19 cellular contexts compared by ENCODE assay signal in genomic region chr7:150845471-150845870, GRCh38. TPM values are rescaled to one million over a fixed set of nuclear protein-coding genes. Genes with fewer than 3 reads are reported as not detected.
A peak's percentile ranks its signal among the peaks of the same experiment; 100 is the strongest.
DNase-seq lines count a peak whose midpoint lies in the region; ATAC-seq, FAIRE-seq and TF ChIP-seq lines count a peak whose summit lies in the region.
"Had no signal": no experiment of that assay in that cellular context is flagged by ENCODE, and none has a peak within 500 bp of the region (broad histone marks: within the 10 kb centered on the region; RNA-seq: fewer than 3 reads in every experiment).

No MANE protein-coding gene starts in this region.

- H3K27me3 ChIP-seq in GM23248 (replicated peaks; ENCODE audit: insufficient read depth) (0 out of 2 replicates have a peak, but pooled peaks cover 2% of the 10 kb centered on the region), hepatocyte (no peaks in the 10 kb centered on the region), psoas muscle (ENCODE audit: insufficient read depth in 3 of 3, low read length in 2 of 3) (no peaks in the 10 kb centered on the region)
- H3K27me3 ChIP-seq: body of pancreas had no signal

- no peak for ATAC-seq in psoas muscle
- no peak for ATAC-seq in stimulated activated memory B cell treated with anti-CD40 and anti-IgM and Interleukin-4, amounts not matched to agents 10 μg/mL and 1 μg/mL and 100 μg/mL, for 72 hours
- ATAC-seq: body of pancreas had no signal

- H3K9me2 ChIP-seq in GM23248 (ENCODE audit: insufficient read depth) (no peaks in the 10 kb centered on the region), hepatocyte (replicated peaks; ENCODE audit: insufficient read depth) (no peaks in the 10 kb centered on the region)

- H3K9ac ChIP-seq in GM23248: no peak overlapping the region

- H3K4me2 ChIP-seq in GM23248 (ENCODE audit: unreplicated experiment): no peak overlapping the region
- H3K4me2 ChIP-seq in hepatocyte: no peak overlapping the region

- peaks cover 14% of the 10 kb centered on the region for H3K27me3 Mint-ChIP-seq in chondrocyte (ENCODE audit: low read depth)
- H3K27me3 Mint-ChIP-seq in stimulated activated memory B cell treated with anti-CD40 and anti-IgM and Interleukin-4, amounts not matched to agents 10 μg/mL and 1 μg/mL and 100 μg/mL, for 72 hours: peaks cover 15% of the 10 kb centered on the region
- H3K27me3 Mint-ChIP-seq: activated naive CD4-positive, alpha-beta T cell treated with anti-CD3 and anti-CD28 coated beads, Interleukin-2, amount 50 U/mL, for 24 hours had no signal

- H4K20me1 ChIP-seq in GM23248 (ENCODE audit: insufficient read depth) (no peaks in the 10 kb centered on the region), hepatocyte (ENCODE audit: insufficient read depth, poor library complexity, severe bottlenecking) (no peaks in the 10 kb centered on the region)

- no peaks in the 10 kb centered on the region for H3K36me3 Mint-ChIP-seq in chondrocyte (ENCODE audit: low read depth)
- H3K36me3 Mint-ChIP-seq in stimulated activated memory B cell treated with anti-CD40 and anti-IgM and Interleukin-4, amounts not matched to agents 10 μg/mL and 1 μg/mL and 100 μg/mL, for 72 hours: no peaks in the 10 kb centered on the region
- H3K36me3 Mint-ChIP-seq: activated naive CD4-positive, alpha-beta T cell treated with anti-CD3 and anti-CD28 coated beads, Interleukin-2, amount 50 U/mL, for 24 hours; immature natural killer cell had no signal

- H3K4me3 Mint-ChIP-seq in chondrocyte (ENCODE audit: unreplicated experiment): no peak overlapping the region
- no peak overlapping the region for H3K4me3 Mint-ChIP-seq in stimulated activated memory B cell treated with anti-CD40 and anti-IgM and Interleukin-4, amounts not matched to agents 10 μg/mL and 1 μg/mL and 100 μg/mL, for 72 hours
- H3K4me3 Mint-ChIP-seq: activated naive CD4-positive, alpha-beta T cell treated with anti-CD3 and anti-CD28 coated beads, Interleukin-2, amount 50 U/mL, for 24 hours; immature natural killer cell; neural crest cell had no signal

- no peaks in the 10 kb centered on the region for H3F3A ChIP-seq in GM23248 (ENCODE audit: insufficient read depth)

- H3K36me3 ChIP-seq in GM23248 (ENCODE audit: low read depth) (no peaks in the 10 kb centered on the region), hepatocyte (replicated peaks; ENCODE audit: insufficient read depth, low read depth) (no peaks in the 10 kb centered on the region), psoas muscle (ENCODE audit: insufficient read depth in 1 of 2, low read depth in 1 of 2) (no peaks in the 10 kb centered on the region)

- H3K4me3 ChIP-seq in GM23248: no peak overlapping the region
- no peak overlapping the region for H3K4me3 ChIP-seq in hepatocyte
- no peak overlapping the region for H3K4me3 ChIP-seq in psoas muscle
- H3K4me3 ChIP-seq: body of pancreas had no signal

- no peak overlapping the region for H2AFZ ChIP-seq in GM23248
- H2AFZ ChIP-seq in hepatocyte: no peak overlapping the region

- no peak overlapping the region for H3K27ac ChIP-seq in GM23248
- H3K27ac ChIP-seq in hepatocyte: no peak overlapping the region
- H3K27ac ChIP-seq in psoas muscle: no peak overlapping the region
- H3K27ac ChIP-seq: body of pancreas, epithelial cell of prostate had no signal

- no peaks in the 10 kb centered on the region for H3K4me1 ChIP-seq in GM23248 (ENCODE audit: insufficient read depth)
- H3K4me1 ChIP-seq in hepatocyte (ENCODE audit: insufficient read depth): no peaks in the 10 kb centered on the region
- H3K4me1 ChIP-seq in psoas muscle: no peaks in the 10 kb centered on the region
- H3K4me1 ChIP-seq: body of pancreas had no signal

- H3K9me3 Mint-ChIP-seq in chondrocyte (ENCODE audit: low read depth): no peaks in the 10 kb centered on the region
- H3K9me3 Mint-ChIP-seq in stimulated activated memory B cell treated with anti-CD40 and anti-IgM and Interleukin-4, amounts not matched to agents 10 μg/mL and 1 μg/mL and 100 μg/mL, for 72 hours: no peaks in the 10 kb centered on the region
- H3K9me3 Mint-ChIP-seq: activated naive CD4-positive, alpha-beta T cell treated with anti-CD3 and anti-CD28 coated beads, Interleukin-2, amount 50 U/mL, for 24 hours; immature natural killer cell; neural crest cell had no signal

- H3K9me3 ChIP-seq in GM23248 (ENCODE audit: low read depth) (no peaks in the 10 kb centered on the region), hepatocyte (ENCODE audit: low read depth) (no peaks in the 10 kb centered on the region), psoas muscle (no peaks in the 10 kb centered on the region)
- H3K9me3 ChIP-seq: body of pancreas had no signal

- intact Hi-C loops in psoas muscle (cut with DNase I): no loop called here

- TF ChIP-seq CTCF in chondrocyte (IDR thresholded peaks at IDR 0.05) (no peak), hepatocyte (IDR thresholded peaks at IDR 0.05; ENCODE audit: poor library complexity) (no peak), psoas muscle (IDR thresholded peaks at IDR 0.05) (no peak), D721Med (IDR thresholded peaks at IDR 0.05; ENCODE audit: insufficient read depth, missing control alignments) (no peak)

- no peaks in the 10 kb centered on the region for H3K4me1 Mint-ChIP-seq in chondrocyte (ENCODE audit: low read depth)
- no peaks in the 10 kb centered on the region for H3K4me1 Mint-ChIP-seq in stimulated activated memory B cell treated with anti-CD40 and anti-IgM and Interleukin-4, amounts not matched to agents 10 μg/mL and 1 μg/mL and 100 μg/mL, for 72 hours
- H3K4me1 Mint-ChIP-seq: activated naive CD4-positive, alpha-beta T cell treated with anti-CD3 and anti-CD28 coated beads, Interleukin-2, amount 50 U/mL, for 24 hours; immature natural killer cell; neural crest cell had no signal

- H3K79me2 ChIP-seq in GM23248 (ENCODE audit: insufficient read depth) (no peaks in the 10 kb centered on the region), hepatocyte (no peaks in the 10 kb centered on the region)

- no peak for FAIRE-seq in D721Med (lab: Jason Lieb, UNC)
- FAIRE-seq: GM12892 had no signal

- in situ Hi-C loops in GM23248 (cut with MboI): no loop called here

- DNase-seq in GM23248 (peak; percentile 2), chondrocyte (ENCODE audit: low spot score) (no peak), hepatocyte (ENCODE audit: low spot score) (peak; percentile 32), psoas muscle (peak; percentile 30 to 59), NCI-H510A (lab: John Stamatoyannopoulos, UW) (no peak), D721Med (ENCODE audit: insufficient read length, low spot score) (no peak)
- DNase-seq in stimulated activated naive CD4-positive, alpha-beta T cell (lab: John Stamatoyannopoulos, UW): no peak
- DNase-seq: immature natural killer cell; mesenchymal stem cell; NCI-H2029 treated with DMSO at 0.1 percent for 48 hours; NCI-H524 treated with DMSO at 0.1 percent for 48 hours; stimulated activated CD4-positive, alpha-beta T cell treated with anti-CD3 and anti-CD28 coated beads, Interleukin-4, amount 100 ng/mL, for 1 hour had no signal

- H3K27ac Mint-ChIP-seq in chondrocyte (ENCODE audit: unreplicated experiment): peak overlapping the region; percentile 10
- H3K27ac Mint-ChIP-seq in stimulated activated memory B cell treated with anti-CD40 and anti-IgM and Interleukin-4, amounts not matched to agents 10 μg/mL and 1 μg/mL and 100 μg/mL, for 72 hours: no peak overlapping the region
- H3K27ac Mint-ChIP-seq: activated naive CD4-positive, alpha-beta T cell treated with anti-CD3 and anti-CD28 coated beads, Interleukin-2, amount 50 U/mL, for 24 hours; immature natural killer cell had no signal

- WGBS in GM23248 (ENCODE audit: low coverage in 1 of 2, low lambda C conversion rate in 2 of 2, missing lambda C conversion rate in 2 of 2), 2 experiments: 1 to 4% methylated on average over 4 of the region's 4 CpGs
- 31% methylated on average over 4 of the region's 4 CpGs for WGBS in hepatocyte (ENCODE audit: low lambda C conversion rate, missing lambda C conversion rate)
- 8 to 16% (median 11%) methylated on average over 4 of the region's 4 CpGs for WGBS in psoas muscle, 3 donors

RNA-seq across cellular contexts. Expression of gene AOC1, which starts 6.8 kb away (rescaled TPM):
- total RNA-seq in GM23248 (2014; rRNA removed; shearing (Covaris generic)): not detected in 2 replicates
- polyA plus RNA-seq in GM23248 (2016; fragmentation: Nextera tagmentation; extraction: Ambion mirVana): not detected in 2 replicates
- not detected in 3 replicates for total RNA-seq in chondrocyte
- total RNA-seq in hepatocyte: 4.7 and 9.1 TPM in 2 replicates
- 5.9 and 6.6 TPM in 2 replicates for polyA plus RNA-seq in hepatocyte
- total RNA-seq in psoas muscle: under 1 TPM in 1 of 4 donors, not detected in 3; 0.08 TPM
- under 1 TPM in 1 of 3 donors, not detected in 2; 0.25 TPM for polyA plus RNA-seq in psoas muscle
- total RNA-seq: neural crest cell, temporal lobe had no signal
- polyA plus RNA-seq: immature natural killer cell had no signal

RNA-seq across cellular contexts. Expression of gene TMEM176A, which starts 44.9 kb away (rescaled TPM):
- total RNA-seq in GM23248 (2014; rRNA removed; shearing (Covaris generic)): not detected in 2 replicates
- polyA plus RNA-seq in GM23248 (2016; fragmentation: Nextera tagmentation; extraction: Ambion mirVana) (not detected in 2 replicates), hepatocyte (242 and 343 TPM in 2 replicates), psoas muscle (1 to 10 TPM; 2.3 to 3.2 (median 3.0) TPM)
- total RNA-seq in chondrocyte (not detected in 3 replicates), hepatocyte (202 and 224 TPM in 2 replicates), psoas muscle (10 to 100 TPM in 1 of 4 donors, 1 to 10 TPM in 3; 2.9 to 13.7 (median 4.2) TPM)

RNA-seq across cellular contexts. Expression of gene TMEM176B, which starts 45.3 kb away (rescaled TPM):
- total RNA-seq in GM23248 (2014; rRNA removed; shearing (Covaris generic)): not detected in 2 replicates
- not detected in 2 replicates for polyA plus RNA-seq in GM23248 (2016; fragmentation: Nextera tagmentation; extraction: Ambion mirVana)
- total RNA-seq in chondrocyte: 0.36 to 0.37 TPM in 2 of 3 replicates, not detected in the other
- 200 and 263 TPM in 2 replicates for total RNA-seq in hepatocyte
- polyA plus RNA-seq in hepatocyte: 175 and 204 TPM in 2 replicates
- total RNA-seq in psoas muscle: 10 to 100 TPM in 1 of 4 donors, 1 to 10 TPM in 3; 3.4 to 15.9 (median 4.9) TPM
- 1 to 10 TPM; 2.2 to 5.6 (median 3.9) TPM for polyA plus RNA-seq in psoas muscle

Comparison
In these comparisons a context has a peak if more than half of its experiments do, and no peak if none do; other contexts are left out.
1. DNase-seq: peak in GM23248 (single experiment), hepatocyte (single experiment) and psoas muscle (2 of 2); none in chondrocyte (single experiment), stimulated activated naive CD4-positive, alpha-beta T cell (0 of 6), NCI-H510A (single experiment) and D721Med (single experiment).
2. RNA of gene TMEM176A, which starts 44.9 kb away (total RNA-seq): 202 to 224 TPM in hepatocyte; 2.9 to 13.7 TPM in psoas muscle, not detected in GM23248 and not detected in chondrocyte; every median in the first group is over 10 times any median in the second.
3. RNA of gene TMEM176B, which starts 45.3 kb away (total RNA-seq): 200 to 263 TPM in hepatocyte; 3.4 to 15.9 TPM in psoas muscle, 0.36 to 0.37 TPM in chondrocyte and not detected in GM23248; every median in the first group is over 10 times any median in the second.